1 cellular context compared by ENCODE assay signal in the genomic region with DNA sequence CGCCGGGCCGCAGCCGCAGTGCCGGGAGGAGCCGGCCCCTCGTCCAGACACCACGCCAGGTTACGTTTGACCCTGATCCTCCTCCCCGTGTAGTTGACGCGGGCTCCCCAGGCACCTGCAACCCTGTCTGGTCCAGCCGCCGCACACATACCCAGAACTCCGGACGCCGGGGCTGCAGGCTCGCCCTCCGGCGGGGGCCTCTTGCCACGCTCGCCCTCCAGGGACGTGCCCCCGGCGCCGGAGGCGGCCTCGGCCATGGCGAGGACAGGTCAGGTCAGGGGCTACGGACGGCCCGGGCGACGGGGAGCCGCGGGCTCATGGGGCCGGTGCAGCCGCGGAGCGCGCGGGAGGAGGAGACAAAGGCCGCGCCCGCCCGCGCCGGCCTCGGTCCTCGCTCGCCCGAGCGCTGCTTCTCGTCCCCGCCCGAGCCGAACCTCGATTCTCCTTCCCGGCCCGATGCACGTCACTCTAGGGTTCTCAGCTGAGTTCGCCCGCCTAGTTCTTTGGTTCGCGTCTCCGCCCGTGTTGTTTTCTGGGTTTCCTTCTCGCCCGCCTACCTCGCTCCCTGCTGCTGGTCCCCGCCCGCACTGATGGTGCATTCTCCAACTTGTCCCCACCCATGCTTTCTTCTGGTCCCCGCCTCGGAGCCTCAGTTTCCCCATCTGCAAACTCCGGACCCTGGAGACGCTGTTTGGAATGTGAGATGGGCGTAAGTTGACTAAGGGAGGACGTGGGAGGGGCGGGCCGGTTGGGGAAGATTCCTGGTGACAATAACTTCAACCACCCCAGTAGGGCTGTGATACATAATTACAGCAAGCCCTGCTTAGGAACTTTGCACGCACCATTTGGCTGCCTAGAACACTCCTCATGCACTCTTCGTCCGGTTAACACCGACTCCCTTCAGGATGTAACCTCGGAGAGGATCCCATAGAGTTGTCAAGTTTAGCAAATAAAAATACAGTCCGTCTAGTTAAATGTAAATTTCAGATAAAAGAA.
A peak's percentile ranks its signal among the peaks of the same experiment; 100 is the strongest.
TF ChIP-seq lines count a peak whose summit lies in the region.

A gene with protein sequence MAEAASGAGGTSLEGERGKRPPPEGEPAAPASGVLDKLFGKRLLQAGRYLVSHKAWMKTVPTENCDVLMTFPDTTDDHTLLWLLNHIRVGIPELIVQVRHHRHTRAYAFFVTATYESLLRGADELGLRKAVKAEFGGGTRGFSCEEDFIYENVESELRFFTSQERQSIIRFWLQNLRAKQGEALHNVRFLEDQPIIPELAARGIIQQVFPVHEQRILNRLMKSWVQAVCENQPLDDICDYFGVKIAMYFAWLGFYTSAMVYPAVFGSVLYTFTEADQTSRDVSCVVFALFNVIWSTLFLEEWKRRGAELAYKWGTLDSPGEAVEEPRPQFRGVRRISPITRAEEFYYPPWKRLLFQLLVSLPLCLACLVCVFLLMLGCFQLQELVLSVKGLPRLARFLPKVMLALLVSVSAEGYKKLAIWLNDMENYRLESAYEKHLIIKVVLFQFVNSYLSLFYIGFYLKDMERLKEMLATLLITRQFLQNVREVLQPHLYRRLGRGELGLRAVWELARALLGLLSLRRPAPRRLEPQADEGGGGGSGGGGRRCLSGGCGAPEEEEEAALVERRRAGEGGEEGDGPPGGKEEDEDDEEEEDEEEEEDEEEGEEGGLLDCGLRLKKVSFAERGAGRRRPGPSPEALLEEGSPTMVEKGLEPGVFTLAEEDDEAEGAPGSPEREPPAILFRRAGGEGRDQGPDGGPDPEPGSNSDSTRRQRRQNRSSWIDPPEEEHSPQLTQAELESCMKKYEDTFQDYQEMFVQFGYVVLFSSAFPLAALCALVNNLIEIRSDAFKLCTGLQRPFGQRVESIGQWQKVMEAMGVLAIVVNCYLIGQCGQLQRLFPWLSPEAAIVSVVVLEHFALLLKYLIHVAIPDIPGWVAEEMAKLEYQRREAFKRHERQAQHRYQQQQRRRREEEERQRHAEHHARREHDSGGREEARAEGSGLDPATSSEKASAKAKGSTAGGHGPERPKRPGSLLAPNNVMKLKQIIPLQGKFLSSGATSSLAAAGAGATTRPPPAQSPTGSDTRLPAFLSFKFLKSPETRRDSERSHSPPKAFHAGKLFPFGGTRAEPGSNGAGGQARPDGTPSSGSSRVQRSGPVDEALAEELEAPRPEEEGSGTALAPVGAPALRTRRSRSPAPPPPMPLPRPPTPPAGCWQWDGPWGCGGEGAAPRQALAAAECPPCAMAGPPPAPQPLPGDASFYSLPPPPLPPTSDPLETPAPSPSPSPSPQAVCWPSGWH (minus strand): TSS at position 442 of the 996 bp plus-strand sequence. CDS start 185 bp downstream, at position 257.

TF ChIP-seq in K562, 482 proteins besides CTCF, POLR2A, EP300 and RAD21 (continued from another document and continues in another):
- TF ChIP-seq, protein P1, sequence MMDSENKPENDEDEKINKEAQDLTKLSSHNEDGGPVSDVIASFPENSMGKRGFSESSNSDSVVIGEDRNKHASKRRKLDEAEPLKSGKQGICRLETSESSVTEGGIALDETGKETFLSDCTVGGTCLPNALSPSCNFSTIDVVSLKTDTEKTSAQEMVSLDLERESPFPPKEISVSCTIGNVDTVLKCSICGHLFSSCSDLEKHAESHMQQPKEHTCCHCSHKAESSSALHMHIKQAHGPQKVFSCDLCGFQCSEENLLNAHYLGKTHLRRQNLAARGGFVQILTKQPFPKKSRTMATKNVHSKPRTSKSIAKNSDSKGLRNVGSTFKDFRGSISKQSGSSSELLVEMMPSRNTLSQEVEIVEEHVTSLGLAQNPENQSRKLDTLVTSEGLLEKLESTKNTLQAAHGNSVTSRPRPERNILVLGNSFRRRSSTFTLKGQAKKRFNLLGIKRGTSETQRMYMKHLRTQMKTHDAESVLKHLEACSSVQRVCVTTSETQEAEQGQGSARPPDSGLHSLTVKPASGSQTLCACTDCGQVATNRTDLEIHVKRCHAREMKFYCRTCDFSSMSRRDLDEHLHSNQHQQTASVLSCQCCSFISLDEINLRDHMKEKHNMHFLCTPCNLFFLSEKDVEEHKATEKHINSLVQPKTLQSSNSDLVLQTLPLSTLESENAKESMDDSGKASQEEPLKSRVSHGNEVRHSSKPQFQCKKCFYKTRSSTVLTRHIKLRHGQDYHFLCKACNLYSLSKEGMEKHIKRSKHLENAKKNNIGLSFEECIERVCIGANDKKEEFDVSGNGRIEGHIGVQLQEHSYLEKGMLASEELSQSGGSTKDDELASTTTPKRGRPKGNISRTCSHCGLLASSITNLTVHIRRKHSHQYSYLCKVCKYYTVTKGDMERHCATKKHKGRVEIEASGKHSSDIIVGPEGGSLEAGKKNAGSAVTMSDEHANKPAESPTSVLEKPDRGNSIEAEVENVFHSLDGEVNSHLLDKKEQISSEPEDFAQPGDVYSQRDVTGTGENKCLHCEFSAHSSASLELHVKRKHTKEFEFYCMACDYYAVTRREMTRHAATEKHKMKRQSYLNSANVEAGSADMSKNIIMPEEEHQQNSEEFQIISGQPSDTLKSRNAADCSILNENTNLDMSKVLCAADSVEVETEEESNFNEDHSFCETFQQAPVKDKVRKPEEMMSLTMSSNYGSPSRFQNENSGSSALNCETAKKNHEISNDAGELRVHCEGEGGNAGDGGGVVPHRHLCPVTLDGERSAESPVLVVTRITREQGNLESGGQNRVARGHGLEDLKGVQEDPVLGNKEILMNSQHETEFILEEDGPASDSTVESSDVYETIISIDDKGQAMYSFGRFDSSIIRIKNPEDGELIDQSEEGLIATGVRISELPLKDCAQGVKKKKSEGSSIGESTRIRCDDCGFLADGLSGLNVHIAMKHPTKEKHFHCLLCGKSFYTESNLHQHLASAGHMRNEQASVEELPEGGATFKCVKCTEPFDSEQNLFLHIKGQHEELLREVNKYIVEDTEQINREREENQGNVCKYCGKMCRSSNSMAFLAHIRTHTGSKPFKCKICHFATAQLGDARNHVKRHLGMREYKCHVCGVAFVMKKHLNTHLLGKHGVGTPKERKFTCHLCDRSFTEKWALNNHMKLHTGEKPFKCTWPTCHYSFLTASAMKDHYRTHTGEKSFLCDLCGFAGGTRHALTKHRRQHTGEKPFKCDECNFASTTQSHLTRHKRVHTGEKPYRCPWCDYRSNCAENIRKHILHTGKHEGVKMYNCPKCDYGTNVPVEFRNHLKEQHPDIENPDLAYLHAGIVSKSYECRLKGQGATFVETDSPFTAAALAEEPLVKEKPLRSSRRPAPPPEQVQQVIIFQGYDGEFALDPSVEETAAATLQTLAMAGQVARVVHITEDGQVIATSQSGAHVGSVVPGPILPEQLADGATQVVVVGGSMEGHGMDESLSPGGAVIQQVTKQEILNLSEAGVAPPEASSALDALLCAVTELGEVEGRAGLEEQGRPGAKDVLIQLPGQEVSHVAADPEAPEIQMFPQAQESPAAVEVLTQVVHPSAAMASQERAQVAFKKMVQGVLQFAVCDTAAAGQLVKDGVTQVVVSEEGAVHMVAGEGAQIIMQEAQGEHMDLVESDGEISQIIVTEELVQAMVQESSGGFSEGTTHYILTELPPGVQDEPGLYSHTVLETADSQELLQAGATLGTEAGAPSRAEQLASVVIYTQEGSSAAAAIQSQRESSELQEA (IDR thresholded peaks at IDR 0.05; ENCODE audit: low read depth): no peak
- TF ChIP-seq ZNF707 (CRISPR knock-in tag; conservative IDR thresholded peaks at IDR 0.05) (no peak; the same call in 1 of the 2 replicates), DNMT1 (IDR thresholded peaks at IDR 0.05) (no peak), ZNF589 (CRISPR knock-in tag; IDR thresholded peaks at IDR 0.05; ENCODE audit: low read depth) (no peak), PML (IDR thresholded peaks at IDR 0.05; ENCODE audit: low read length) (no peak; the same call in 1 of the 2 replicates), CC2D1A (IDR thresholded peaks at IDR 0.05) (peak; percentile 99), BMI1 (IDR thresholded peaks at IDR 0.05; ENCODE audit: low read length) (no peak), TCF7 (IDR thresholded peaks at IDR 0.05; ENCODE audit: borderline replicate concordance) (peak; percentile 76; the same call in 1 of the 2 replicates), ZNF668 (CRISPR knock-in tag; IDR thresholded peaks at IDR 0.05) (no peak), C11orf30 (IDR thresholded peaks at IDR 0.05; ENCODE audit: low read depth) (peak; percentile 43; the same call in 1 of the 2 replicates), BRD4 (IDR thresholded peaks at IDR 0.05) (no peak; the same call in 1 of the 2 replicates), ZNF133 (CRISPR knock-in tag; IDR thresholded peaks at IDR 0.05) (no peak), TEAD4 (IDR thresholded peaks at IDR 0.05; ENCODE audit: low read length) (peak; percentile 49), TEAD4 (CRISPR knock-in tag; IDR thresholded peaks at IDR 0.05; ENCODE audit: borderline replicate concordance) (peak; percentile 19; the same call in 1 of the 2 replicates), FOXK2 (conservative IDR thresholded peaks at IDR 0.05 in 1 of 2, IDR thresholded peaks at IDR 0.05 in 1 of 2; ENCODE audit: low read depth in 2 of 2) (peak; percentile 89 to 91), CTCFL (IDR thresholded peaks at IDR 0.05; ENCODE audit: borderline replicate concordance, insufficient read depth, low read depth, low read length, poor library complexity, severe bottlenecking) (no peak), BDP1 (IDR thresholded peaks at IDR 0.05; ENCODE audit: insufficient read depth, insufficient read length) (no peak), CHD1 (IDR thresholded peaks at IDR 0.05; ENCODE audit: low read length) (peak; percentile 85), NFYB (IDR thresholded peaks at IDR 0.05; ENCODE audit: extremely low read depth, insufficient read length) (no peak), NELFE (IDR thresholded peaks at IDR 0.05; ENCODE audit: insufficient read depth, insufficient read length) (no peak), CEBPB (tag; IDR thresholded peaks at IDR 0.05) (no peak), SMAD1 (IDR thresholded peaks at IDR 0.05; ENCODE audit: low read depth, low read length, partially characterized antibody) (no peak), ZFP30 (CRISPR knock-in tag; IDR thresholded peaks at IDR 0.05; ENCODE audit: borderline replicate concordance) (no peak), PPARD (CRISPR knock-in tag; IDR thresholded peaks at IDR 0.05) (no peak), ZNF778 (CRISPR knock-in tag; IDR thresholded peaks at IDR 0.05) (no peak), SAFB (IDR thresholded peaks at IDR 0.05; ENCODE audit: borderline replicate concordance, low read depth, low read length) (no peak), HMGN3 (IDR thresholded peaks at IDR 0.05; ENCODE audit: borderline replicate concordance, extremely low read depth, insufficient read length, low read depth, low read length) (peak; percentile 87), ZNF785 (CRISPR knock-in tag; IDR thresholded peaks at IDR 0.05) (no peak), IRF2 (CRISPR knock-in tag; IDR thresholded peaks at IDR 0.05) (no peak)
- TF ChIP-seq, protein P2, sequence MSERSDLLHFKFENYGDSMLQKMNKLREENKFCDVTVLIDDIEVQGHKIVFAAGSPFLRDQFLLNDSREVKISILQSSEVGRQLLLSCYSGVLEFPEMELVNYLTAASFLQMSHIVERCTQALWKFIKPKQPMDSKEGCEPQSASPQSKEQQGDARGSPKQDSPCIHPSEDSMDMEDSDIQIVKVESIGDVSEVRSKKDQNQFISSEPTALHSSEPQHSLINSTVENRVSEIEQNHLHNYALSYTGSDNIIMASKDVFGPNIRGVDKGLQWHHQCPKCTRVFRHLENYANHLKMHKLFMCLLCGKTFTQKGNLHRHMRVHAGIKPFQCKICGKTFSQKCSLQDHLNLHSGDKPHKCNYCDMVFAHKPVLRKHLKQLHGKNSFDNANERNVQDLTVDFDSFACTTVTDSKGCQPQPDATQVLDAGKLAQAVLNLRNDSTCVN (CRISPR knock-in tag; IDR thresholded peaks at IDR 0.05): no peak
- TF ChIP-seq, protein P3, sequence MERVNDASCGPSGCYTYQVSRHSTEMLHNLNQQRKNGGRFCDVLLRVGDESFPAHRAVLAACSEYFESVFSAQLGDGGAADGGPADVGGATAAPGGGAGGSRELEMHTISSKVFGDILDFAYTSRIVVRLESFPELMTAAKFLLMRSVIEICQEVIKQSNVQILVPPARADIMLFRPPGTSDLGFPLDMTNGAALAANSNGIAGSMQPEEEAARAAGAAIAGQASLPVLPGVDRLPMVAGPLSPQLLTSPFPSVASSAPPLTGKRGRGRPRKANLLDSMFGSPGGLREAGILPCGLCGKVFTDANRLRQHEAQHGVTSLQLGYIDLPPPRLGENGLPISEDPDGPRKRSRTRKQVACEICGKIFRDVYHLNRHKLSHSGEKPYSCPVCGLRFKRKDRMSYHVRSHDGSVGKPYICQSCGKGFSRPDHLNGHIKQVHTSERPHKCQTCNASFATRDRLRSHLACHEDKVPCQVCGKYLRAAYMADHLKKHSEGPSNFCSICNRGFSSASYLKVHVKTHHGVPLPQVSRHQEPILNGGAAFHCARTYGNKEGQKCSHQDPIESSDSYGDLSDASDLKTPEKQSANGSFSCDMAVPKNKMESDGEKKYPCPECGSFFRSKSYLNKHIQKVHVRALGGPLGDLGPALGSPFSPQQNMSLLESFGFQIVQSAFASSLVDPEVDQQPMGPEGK (CRISPR knock-in tag; IDR thresholded peaks at IDR 0.05; ENCODE audit: borderline replicate concordance): no peak
- TF ChIP-seq, protein P4, sequence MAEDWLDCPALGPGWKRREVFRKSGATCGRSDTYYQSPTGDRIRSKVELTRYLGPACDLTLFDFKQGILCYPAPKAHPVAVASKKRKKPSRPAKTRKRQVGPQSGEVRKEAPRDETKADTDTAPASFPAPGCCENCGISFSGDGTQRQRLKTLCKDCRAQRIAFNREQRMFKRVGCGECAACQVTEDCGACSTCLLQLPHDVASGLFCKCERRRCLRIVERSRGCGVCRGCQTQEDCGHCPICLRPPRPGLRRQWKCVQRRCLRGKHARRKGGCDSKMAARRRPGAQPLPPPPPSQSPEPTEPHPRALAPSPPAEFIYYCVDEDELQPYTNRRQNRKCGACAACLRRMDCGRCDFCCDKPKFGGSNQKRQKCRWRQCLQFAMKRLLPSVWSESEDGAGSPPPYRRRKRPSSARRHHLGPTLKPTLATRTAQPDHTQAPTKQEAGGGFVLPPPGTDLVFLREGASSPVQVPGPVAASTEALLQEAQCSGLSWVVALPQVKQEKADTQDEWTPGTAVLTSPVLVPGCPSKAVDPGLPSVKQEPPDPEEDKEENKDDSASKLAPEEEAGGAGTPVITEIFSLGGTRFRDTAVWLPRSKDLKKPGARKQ (CRISPR knock-in tag; IDR thresholded peaks at IDR 0.05): no peak
- TF ChIP-seq, protein P5, sequence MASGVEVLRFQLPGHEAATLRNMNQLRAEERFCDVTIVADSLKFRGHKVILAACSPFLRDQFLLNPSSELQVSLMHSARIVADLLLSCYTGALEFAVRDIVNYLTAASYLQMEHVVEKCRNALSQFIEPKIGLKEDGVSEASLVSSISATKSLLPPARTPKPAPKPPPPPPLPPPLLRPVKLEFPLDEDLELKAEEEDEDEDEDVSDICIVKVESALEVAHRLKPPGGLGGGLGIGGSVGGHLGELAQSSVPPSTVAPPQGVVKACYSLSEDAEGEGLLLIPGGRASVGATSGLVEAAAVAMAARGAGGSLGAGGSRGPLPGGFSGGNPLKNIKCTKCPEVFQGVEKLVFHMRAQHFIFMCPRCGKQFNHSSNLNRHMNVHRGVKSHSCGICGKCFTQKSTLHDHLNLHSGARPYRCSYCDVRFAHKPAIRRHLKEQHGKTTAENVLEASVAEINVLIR (CRISPR knock-in tag; IDR thresholded peaks at IDR 0.05): peak; percentile 83
